Comparison of ENCODE assay signal across 8 cellular contexts in genomic region chr12:116455540-116456306, GRCh38.
A peak's percentile ranks its signal among the peaks of the same experiment; 100 is the strongest.
DNase-seq lines count a peak whose midpoint lies in the region; ATAC-seq, FAIRE-seq and TF ChIP-seq lines count a peak whose summit lies in the region.

No MANE protein-coding gene starts in this region.

- H3K36me3 ChIP-seq in GM23248 (ENCODE audit: low read depth) (no peaks in the 10 kb centered on the region), SJSA1 (no peaks in the 10 kb centered on the region)

- H4K20me1 ChIP-seq in GM23248 (ENCODE audit: insufficient read depth), result no peaks in the 10 kb centered on the region

- H3K9me3 ChIP-seq in GM23248 (ENCODE audit: low read depth), result no peaks in the 10 kb centered on the region
- no peaks in the 10 kb centered on the region for H3K9me3 ChIP-seq in SJSA1 (replicated peaks)

- FAIRE-seq in GM12891 (lab: Jason Lieb, UNC), result no peak

- H3K4me1 ChIP-seq in GM23248 (ENCODE audit: insufficient read depth), result peaks cover 24% of the 10 kb centered on the region
- H3K4me1 ChIP-seq in SJSA1 (replicated peaks), result peaks cover 28% of the 10 kb centered on the region

- WGBS in GM23248 (ENCODE audit: low coverage in 1 of 2, low lambda C conversion rate in 2 of 2, missing lambda C conversion rate in 2 of 2), 2 experiments, result 4 to 6% methylated on average over 15 of the region's 15 CpGs

- in situ Hi-C loops in GM23248 (cut with MboI), result no loop called here

- DNase-seq in GM23248 (peak; percentile 96), SJSA1 (ENCODE audit: low read depth in 1 of 2, low spot score in 2 of 2) (peak; percentile 85 to 95), glomerular visceral epithelial cell (ENCODE audit: extremely low spot score) (peak; percentile 88), pulmonary artery endothelial cell (ENCODE audit: low read depth, low spot score) (peak; percentile 93), 8988T (no peak), NCI-H1092 treated with DMSO at 0.1 percent for 48 hours (lab: John Stamatoyannopoulos, UW) (no peak), GM12891 (ENCODE audit: insufficient read length, low spot score) (no peak)

- H3K27ac ChIP-seq in GM23248 (peak overlapping the region; percentile 99), SJSA1 (peak overlapping the region; percentile 97)

- H3K27me3 ChIP-seq in GM23248 (replicated peaks; ENCODE audit: insufficient read depth) (no peaks in the 10 kb centered on the region), SJSA1 (replicated peaks) (no peaks in the 10 kb centered on the region)

- ATAC-seq in GM18519 (IDR thresholded peaks at IDR 0.05; ENCODE audit: low FRiP score, unreplicated experiment), result no peak

- H3K4me3 ChIP-seq in GM23248, result peak overlapping the region; percentile 50
- H3K4me3 ChIP-seq in SJSA1, result 0 out of 2 replicates have a peak overlapping the region, but pooled peaks have one; percentile 6

- no peaks in the 10 kb centered on the region for H3K9me2 ChIP-seq in GM23248 (ENCODE audit: insufficient read depth)

- H2AFZ ChIP-seq in GM23248, result peak overlapping the region; percentile 78

- no peaks in the 10 kb centered on the region for H3K79me2 ChIP-seq in GM23248 (ENCODE audit: insufficient read depth)

- peaks cover 16% of the 10 kb centered on the region for H3F3A ChIP-seq in GM23248 (ENCODE audit: insufficient read depth)

- peak overlapping the region; percentile 77 for H3K4me2 ChIP-seq in GM23248 (ENCODE audit: unreplicated experiment)

- TF ChIP-seq POLR2A in GM12891 (IDR thresholded peaks at IDR 0.05; ENCODE audit: low read depth, low read length), result no peak

- H3K9ac ChIP-seq in GM23248, result peak overlapping the region; percentile 92

TF ChIP-seq in GM12891, 5 proteins besides CTCF, POLR2A, EP300 and RAD21:
- no peak for TF ChIP-seq TAF1 (IDR thresholded peaks at IDR 0.05; ENCODE audit: low read depth, low read length)
- TF ChIP-seq SPI1 (IDR thresholded peaks at IDR 0.05; ENCODE audit: low read depth, low read length), result no peak
- TF ChIP-seq POLR2AphosphoS5 (IDR thresholded peaks at IDR 0.05; ENCODE audit: low read depth, low read length), result no peak
- TF ChIP-seq POU2F2 (IDR thresholded peaks at IDR 0.05; ENCODE audit: low read depth, low read length), result no peak
- no peak for TF ChIP-seq PAX5 (IDR thresholded peaks at IDR 0.05; ENCODE audit: insufficient read depth, low read length, severe bottlenecking)

Comparison
In these comparisons a context has a peak if more than half of its experiments do, and no peak if none do; other contexts are left out.
1. DNase-seq: peak in GM23248 (single experiment), SJSA1 (2 of 2), glomerular visceral epithelial cell (single experiment) and pulmonary artery endothelial cell (single experiment); none in 8988T (single experiment), NCI-H1092 treated with DMSO at 0.1 percent for 48 hours (single experiment) and GM12891 (single experiment).